18 cellular contexts compared by ENCODE assay signal in the genomic region with DNA sequence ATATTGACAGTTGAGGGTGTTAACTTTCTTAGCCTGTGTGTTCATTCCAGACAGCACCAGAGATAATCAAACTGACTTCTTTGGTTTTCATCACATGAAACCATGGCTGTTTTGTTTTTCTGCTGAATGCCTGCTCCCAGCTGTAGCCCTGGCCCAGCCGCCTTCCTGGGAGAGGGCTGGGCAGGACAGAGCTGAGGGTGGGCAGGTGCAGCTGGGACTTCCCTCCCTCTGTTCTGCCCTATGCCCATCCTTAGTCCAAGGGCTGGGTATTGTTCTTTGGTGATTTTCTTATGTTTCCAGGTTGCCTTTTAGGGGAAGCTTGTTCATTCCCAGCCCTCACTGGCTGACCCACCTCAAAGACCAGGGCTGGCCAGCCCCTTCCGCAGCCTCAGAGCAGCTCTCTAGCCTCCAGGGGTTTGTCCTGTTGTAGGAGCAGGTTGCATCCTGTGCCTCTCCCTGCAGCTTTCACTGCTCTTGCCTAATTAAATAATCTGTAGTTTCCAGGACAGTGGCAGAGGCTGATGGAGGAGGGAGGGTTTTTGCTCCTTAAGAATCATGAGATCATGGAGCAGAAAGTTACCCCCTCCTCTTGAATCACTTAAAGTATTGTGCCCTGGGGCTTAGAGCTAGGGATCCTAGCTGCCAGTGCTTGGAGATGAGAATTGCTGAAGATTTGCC.
DNase-seq lines count a peak whose midpoint lies in the region; ATAC-seq and TF ChIP-seq lines count a peak whose summit lies in the region.
"Had no signal": no experiment of that assay in that cellular context is flagged by ENCODE, and none has a peak within 500 bp of the region (broad histone marks: within the 10 kb centered on the region; RNA-seq: fewer than 3 reads in every experiment).

No MANE protein-coding gene starts in this region.

- no peak overlapping the region for H2AFZ ChIP-seq in GM23338
- H2AFZ ChIP-seq in Karpas-422 (ENCODE audit: low read length), result no peak overlapping the region

- no peaks in the 10 kb centered on the region for H3F3A ChIP-seq in GM23338 (replicated peaks; ENCODE audit: low read depth)

- H3K27ac Mint-ChIP-seq in GM23338, result no peak overlapping the region; the same call in 1 of the 2 replicates
- H3K27ac Mint-ChIP-seq: IgD-negative memory B cell, memory B cell had no signal

- 0 out of 2 replicates have a peak overlapping the region, but pooled peaks have one; percentile 50 for H3K27ac ChIP-seq in GM23338 (ENCODE audit: low read depth)
- no peak overlapping the region for H3K27ac ChIP-seq in RWPE2 (ENCODE audit: poor library complexity, severe bottlenecking)
- H3K27ac ChIP-seq in gastroesophageal sphincter, result peak overlapping the region in 3 of 4 donors; percentile 56 to 71 (median 62)
- H3K27ac ChIP-seq in Karpas-422 (ENCODE audit: low read length), result no peak overlapping the region
- H3K27ac ChIP-seq: neutrophil had no signal

- H3K4me2 ChIP-seq in GM23338 (no peak overlapping the region), Karpas-422 (ENCODE audit: low read depth, low read length, poor library complexity, severe bottlenecking) (no peak overlapping the region)

- no peak for TF ChIP-seq POLR2A in gastroesophageal sphincter (IDR thresholded peaks at IDR 0.05)

- H3K79me2 ChIP-seq in GM23338 (replicated peaks; ENCODE audit: insufficient read depth) (no peaks in the 10 kb centered on the region), Karpas-422 (ENCODE audit: low read length) (no peaks in the 10 kb centered on the region)

- TF ChIP-seq CTCF in GM23338 (conservative IDR thresholded peaks at IDR 0.05; ENCODE audit: low read depth in 2 of 2) (no peak), RWPE2 (IDR thresholded peaks at IDR 0.05; ENCODE audit: poor library complexity, severe bottlenecking) (no peak), gastroesophageal sphincter (IDR thresholded peaks at IDR 0.05) (no peak)

- peaks cover 31% of the 10 kb centered on the region for H3K36me3 Mint-ChIP-seq in GM23338 (ENCODE audit: low read depth)
- H3K36me3 Mint-ChIP-seq: memory B cell had no signal

- no peak overlapping the region for H3K4me3 Mint-ChIP-seq in GM23338
- H3K4me3 Mint-ChIP-seq: IgD-negative memory B cell, memory B cell had no signal

- peaks cover 2% of the 10 kb centered on the region; the same call in 1 of the 2 replicates for H3K4me1 ChIP-seq in GM23338 (ENCODE audit: insufficient read depth)
- no peaks in the 10 kb centered on the region for H3K4me1 ChIP-seq in RWPE2 (ENCODE audit: insufficient read depth, poor library complexity, severe bottlenecking)
- H3K4me1 ChIP-seq in gastroesophageal sphincter, result peaks cover 0 to 64% (median 8%) of the 10 kb centered on the region in 3 donors
- no peaks in the 10 kb centered on the region for H3K4me1 ChIP-seq in Karpas-422 (ENCODE audit: low read length)

- intact Hi-C loops in sciatic nerve (cut with DNase I), result loop anchor here (1.0 kb wide), 1 partner anchor 11 kb away; no protein-coding TSS in a partner anchor

- DNase-seq in GM23338 (ENCODE audit: low spot score), result no peak
- no peak for DNase-seq in RWPE2 (ENCODE audit: low spot score)
- no peak for DNase-seq in sciatic nerve (ENCODE audit: low spot score)
- DNase-seq in hypothalamus (lab: John Stamatoyannopoulos, UW), result no peak
- DNase-seq in Karpas-422, result no peak
- no peak for DNase-seq in NCI-H1092 (lab: John Stamatoyannopoulos, UW)
- DNase-seq: activated CD4-positive, alpha-beta T cell treated with anti-CD3 and anti-CD28 coated beads for 48 hours; activated CD8-positive, alpha-beta memory T cell treated with anti-CD3 and anti-CD28 coated beads, Interleukin-2, amount 50 U/mL, for 4 hours; activated gamma-delta T cell treated with Interleukin-2 at 50 U/mL for 16 hours; cortex of kidney; NCI-H2081 treated with DMSO at 0.1 percent for 48 hours; NCI-H526 treated with DMSO at 0.1 percent for 48 hours; PC-3 had no signal

- WGBS in gastroesophageal sphincter (ENCODE audit: low coverage in 1 of 2), 2 donors, result 100% methylated on average over 1 of the region's 2 CpGs; no CpG with 5 or more reads in 1 of the 2 donors

- H3K9ac ChIP-seq in Karpas-422 (ENCODE audit: low read length), result no peak overlapping the region

- H3K9me3 Mint-ChIP-seq in GM23338, result peaks cover 3% of the 10 kb centered on the region; the same call in 1 of the 3 replicates
- H3K9me3 Mint-ChIP-seq: memory B cell had no signal

- H3K4me3 ChIP-seq in GM23338, result no peak overlapping the region
- no peak overlapping the region for H3K4me3 ChIP-seq in RWPE2 (ENCODE audit: severe bottlenecking)
- no peak overlapping the region for H3K4me3 ChIP-seq in gastroesophageal sphincter
- H3K4me3 ChIP-seq in Karpas-422 (ENCODE audit: low read length), result no peak overlapping the region

- H4K20me1 ChIP-seq in GM23338 (replicated peaks; ENCODE audit: insufficient read depth) (no peaks in the 10 kb centered on the region), Karpas-422 (ENCODE audit: insufficient read depth, low read depth, low read length) (no peaks in the 10 kb centered on the region)

- no peaks in the 10 kb centered on the region; the same call in 1 of the 2 replicates for H3K36me3 ChIP-seq in GM23338 (ENCODE audit: insufficient read depth)
- H3K36me3 ChIP-seq in RWPE2 (ENCODE audit: low read depth), result peaks cover 19% of the 10 kb centered on the region
- H3K36me3 ChIP-seq in gastroesophageal sphincter, result peaks cover 0 to 8% of the 10 kb centered on the region in 2 donors
- H3K36me3 ChIP-seq in Karpas-422 (ENCODE audit: insufficient read depth, low read length), result no peaks in the 10 kb centered on the region
- H3K36me3 ChIP-seq: neutrophil had no signal

- no peak for TF ChIP-seq EP300 in gastroesophageal sphincter (IDR thresholded peaks at IDR 0.05)

- ATAC-seq in GM23338, result peak; percentile 60
- ATAC-seq in RWPE2 (ENCODE audit: low read depth), result peak; percentile 21; the same call in 1 of the 3 replicates
- ATAC-seq in gastroesophageal sphincter, result no peak
- peak; percentile 18 for ATAC-seq in sciatic nerve
- no peak for ATAC-seq in GM21360 (IDR thresholded peaks at IDR 0.05; ENCODE audit: unreplicated experiment)
- ATAC-seq: PC-3 had no signal

- H3K27me3 Mint-ChIP-seq in GM23338 (ENCODE audit: insufficient read depth, low read depth, poor library complexity), result peaks cover 4% of the 10 kb centered on the region
- H3K27me3 Mint-ChIP-seq: IgD-negative memory B cell had no signal

- H3K9me2 ChIP-seq in GM23338 (ENCODE audit: insufficient read depth) (no peaks in the 10 kb centered on the region), Karpas-422 (replicated peaks; ENCODE audit: insufficient read depth, low read length) (no peaks in the 10 kb centered on the region)

- H3K9me3 ChIP-seq in RWPE2 (ENCODE audit: severe bottlenecking) (no peaks in the 10 kb centered on the region), gastroesophageal sphincter (no peaks in the 10 kb centered on the region), Karpas-422 (ENCODE audit: low read length) (no peaks in the 10 kb centered on the region)
- H3K9me3 ChIP-seq: neutrophil had no signal

- peaks cover 20% of the 10 kb centered on the region for H3K4me1 Mint-ChIP-seq in GM23338

- H3K27me3 ChIP-seq in GM23338 (ENCODE audit: insufficient read depth) (no peaks in the 10 kb centered on the region), RWPE2 (ENCODE audit: insufficient read depth, poor library complexity, severe bottlenecking) (no peaks in the 10 kb centered on the region), gastroesophageal sphincter (no peaks in the 10 kb centered on the region), Karpas-422 (ENCODE audit: low read length) (no peaks in the 10 kb centered on the region)
- H3K27me3 ChIP-seq: neutrophil had no signal

TF ChIP-seq in GM23338, 12 proteins besides CTCF, POLR2A, EP300 and RAD21 (continues in another document):
- TF ChIP-seq EZH2 (IDR thresholded peaks at IDR 0.05; ENCODE audit: low read depth, unreplicated experiment), result no peak
- no peak for TF ChIP-seq EZH2phosphoT487 (IDR thresholded peaks at IDR 0.05; ENCODE audit: unreplicated experiment)
- no peak for TF ChIP-seq POLR2AphosphoS5 (IDR thresholded peaks at IDR 0.05; ENCODE audit: low read depth)
- no peak for TF ChIP-seq STAT1 (IDR thresholded peaks at IDR 0.05; ENCODE audit: unreplicated experiment)

Comparison
In these comparisons a context has a peak if more than half of its experiments do, and no peak if none do; other contexts are left out.
1. ATAC-seq: peak in GM23338 (single experiment), RWPE2 (single experiment) and sciatic nerve (single experiment); none in gastroesophageal sphincter (single experiment) and GM21360 (single experiment).
2. H3K27ac ChIP-seq: peak in GM23338 (single experiment) and gastroesophageal sphincter (3 of 4); none in RWPE2 (single experiment) and Karpas-422 (single experiment).